9 cellular contexts compared by ENCODE assay signal in the genomic region with DNA sequence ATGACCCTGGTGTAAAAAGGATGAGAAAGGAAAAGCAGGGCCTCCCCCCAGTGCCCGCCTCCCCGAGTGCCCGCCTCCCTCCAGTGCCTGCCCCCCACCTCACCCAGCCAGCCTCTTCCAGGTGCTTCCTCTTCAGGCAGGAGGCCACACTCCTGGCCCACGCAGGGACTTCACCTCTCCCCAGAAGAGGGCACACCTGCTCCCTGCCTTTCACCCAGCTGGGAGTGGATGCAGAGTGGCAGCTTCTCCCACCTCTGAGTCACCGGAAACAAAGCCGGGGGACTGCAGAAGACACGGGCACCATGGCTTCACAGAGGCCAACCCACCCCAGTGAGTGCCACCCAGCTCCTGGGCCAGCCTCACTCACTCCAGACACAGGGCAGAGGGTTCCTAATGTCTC. TPM values are rescaled to one million over a fixed set of nuclear protein-coding genes. Genes with fewer than 3 reads are reported as not detected.
DNase-seq lines count a peak whose midpoint lies in the region; ATAC-seq and TF ChIP-seq lines count a peak whose summit lies in the region.
"Had no signal": no experiment of that assay in that cellular context is flagged by ENCODE, and none has a peak within 500 bp of the region (broad histone marks: within the 10 kb centered on the region; RNA-seq: fewer than 3 reads in every experiment).

No MANE protein-coding gene starts in this region.

- H3K9ac ChIP-seq in colonic mucosa (ENCODE audit: low read depth in 2 of 2, low read length in 2 of 2) = peak overlapping the region; percentile 35 to 82

- H3K27ac ChIP-seq in colonic mucosa = peak overlapping the region; percentile 47
- no peak overlapping the region for H3K27ac ChIP-seq in testis

- no peak for TF ChIP-seq POLR2A in testis (IDR thresholded peaks at IDR 0.05)

- TF ChIP-seq CTCF in colonic mucosa (IDR thresholded peaks at IDR 0.05) (no peak), testis (IDR thresholded peaks at IDR 0.05) (no peak)

- H3K4me1 ChIP-seq in colonic mucosa = peaks cover 12% of the 10 kb centered on the region
- H3K4me1 ChIP-seq in testis = peaks cover 26% of the 10 kb centered on the region

- H3K36me3 ChIP-seq in colonic mucosa = no peaks in the 10 kb centered on the region
- H3K36me3 ChIP-seq in testis (ENCODE audit: low read depth, missing control alignments) = no peaks in the 10 kb centered on the region

- H3K4me3 ChIP-seq in colonic mucosa (no peak overlapping the region), testis (no peak overlapping the region)

- no peaks in the 10 kb centered on the region for H3K9me3 ChIP-seq in colonic mucosa
- H3K9me3 ChIP-seq in testis = no peaks in the 10 kb centered on the region

- intact Hi-C loops in colonic mucosa (cut with DNase I) (no loop called here), testis (cut with DNase I; ENCODE audit: low total_unique reads) (no loop called here)

- peak; percentile 5 for DNase-seq in NCI-H2029 (lab: John Stamatoyannopoulos, UW)
- no peak for DNase-seq in NCI-H2029 treated with DMSO at 0.1 percent for 48 hours (lab: John Stamatoyannopoulos, UW)
- peak; percentile 35 for DNase-seq in T follicular helper cell (ENCODE audit: low read depth)
- DNase-seq in colonic mucosa = peak; percentile 85
- peak; percentile 70 for DNase-seq in stimulated activated CD8-positive, alpha-beta memory T cell treated with anti-CD3 and anti-CD28 coated beads, Interleukin-4, amount 100 ng/mL, for 48 hours
- no peak for DNase-seq in testis
- DNase-seq: NCI-H1048 had no signal

- WGBS in testis, 2 donors = 66 to 67% methylated on average over 1 to 7 of the region's 7 CpGs

- H3K27me3 ChIP-seq in colonic mucosa = no peaks in the 10 kb centered on the region
- H3K27me3 ChIP-seq in testis = no peaks in the 10 kb centered on the region

- ATAC-seq in HG03175 (IDR thresholded peaks at IDR 0.05; ENCODE audit: unreplicated experiment) (no peak), HG02870 (IDR thresholded peaks at IDR 0.05; ENCODE audit: unreplicated experiment) (no peak)

RNA-seq across cellular contexts. Expression of gene CPT1A, which starts 16.1 kb away (rescaled TPM):
- total RNA-seq in colonic mucosa = 100 to 1,000 TPM; 197 to 213 TPM
- 10 to 100 TPM; 49.1 to 58.5 TPM for total RNA-seq in testis
- 39.2 TPM for polyA plus RNA-seq in testis (ENCODE audit: insufficient read depth, low read depth, low replicate concordance)

Comparison
In these comparisons a context has a peak if more than half of its experiments do, and no peak if none do; other contexts are left out.
1. DNase-seq: peak in NCI-H2029 (single experiment), T follicular helper cell (single experiment), colonic mucosa (single experiment) and stimulated activated CD8-positive, alpha-beta memory T cell treated with anti-CD3 and anti-CD28 coated beads, Interleukin-4, amount 100 ng/mL, for 48 hours (single experiment); none in NCI-H2029 treated with DMSO at 0.1 percent for 48 hours (single experiment) and testis (single experiment).